8 cellular contexts compared by ENCODE assay signal in genomic region chr12:132084681-132085635, GRCh38. TPM values are rescaled to one million over a fixed set of nuclear protein-coding genes. Genes with fewer than 3 reads are reported as not detected.
DNase-seq lines count a peak whose midpoint lies in the region; ATAC-seq and TF ChIP-seq lines count a peak whose summit lies in the region.

No MANE protein-coding gene starts in this region.

- intact Hi-C loops in MCF 10A (cut with micrococcal nuclease), result no loop called here

- peak overlapping the region; percentile 70 for H3K27ac Mint-ChIP-seq in MCF 10A (ENCODE audit: low read depth, unreplicated experiment)

- TF ChIP-seq CTCF in GM12875 (IDR thresholded peaks at IDR 0.05; ENCODE audit: borderline replicate concordance, insufficient read depth, low read depth, low read length) (no peak), MCF 10A (IDR thresholded peaks at IDR 0.05; ENCODE audit: unreplicated experiment) (no peak)

- ATAC-seq in GM18517 (IDR thresholded peaks at IDR 0.05; ENCODE audit: unreplicated experiment), result no peak

- POLR2A ChIA-PET in MCF 10A (lab: Yijun Ruan, JAX), result interaction anchor here (0.6 to 1.2 kb wide), 2 partner anchors 15 to 1045 kb away, joined by 3 read pairs; partner anchors contain the start of genes ZNF10 and ZNF891

- BruUV-seq in MCF 10A (replicated peaks; lab: Mats Ljungman, UMichigan), result no TSS peak

- H3K4me3 Mint-ChIP-seq in MCF 10A (ENCODE audit: unreplicated experiment), result peak overlapping the region; percentile 81

- no peaks in the 10 kb centered on the region for H3K9me3 Mint-ChIP-seq in MCF 10A (ENCODE audit: unreplicated experiment)

- peaks cover 35% of the 10 kb centered on the region for H3K36me3 Mint-ChIP-seq in MCF 10A (ENCODE audit: insufficient read depth, unreplicated experiment)

- peak overlapping the region; percentile 88 for H3K4me3 ChIP-seq in GM12875 (ENCODE audit: low read depth, low read length)

- DNase-seq in HuH-7 (ENCODE audit: low spot score) (peak; percentile 89), T-helper 9 cell (peak; percentile 40), MCF 10A (ENCODE audit: unreplicated experiment) (peak; percentile 52), iPS-NIHi7 (ENCODE audit: extremely low spot score) (peak; percentile 89), NK-92 (lab: John Stamatoyannopoulos, UW; ENCODE audit: unreplicated experiment) (no peak)
- DNase-seq in stimulated activated CD4-positive, alpha-beta T cell treated with anti-CD3 and anti-CD28 coated beads, Interleukin-12 subunit alpha, Interleukin-12 subunit beta, amount 100 ng/mL, for 24 hours (ENCODE audit: low read depth in 2 of 2), result peak; percentile 14 to 39

- CTCF ChIA-PET in MCF 10A (lab: Yijun Ruan, JAX), result interaction anchor here (0.6 to 0.7 kb wide), 2 partner anchors 336 to 779 kb away, joined by 3 to 4 read pairs; no protein-coding TSS in a partner anchor

- H3K4me1 Mint-ChIP-seq in MCF 10A (ENCODE audit: insufficient read depth, unreplicated experiment), result peaks cover 13% of the 10 kb centered on the region

- H3K27me3 Mint-ChIP-seq in MCF 10A (ENCODE audit: insufficient read depth, unreplicated experiment), result no peaks in the 10 kb centered on the region

RNA-seq across cellular contexts. Expression of gene DDX51, which starts 59.2 kb away (rescaled TPM):
- 18.3 and 24.0 TPM in 2 replicates for total RNA-seq in MCF 10A (2022)

RNA-seq across cellular contexts. Expression of gene NOC4L, which starts 59.3 kb away (rescaled TPM):
- total RNA-seq in MCF 10A (2022), result 24.2 and 32.0 TPM in 2 replicates
